In genomic region chr7:20828947-20829346, GRCh38 we compare ENCODE assay signal across 24 cellular contexts. TPM values are rescaled to one million over a fixed set of nuclear protein-coding genes. Genes with fewer than 3 reads are reported as not detected.
DNase-seq lines count a peak whose midpoint lies in the region; ATAC-seq and TF ChIP-seq lines count a peak whose summit lies in the region.
"Had no signal": no experiment of that assay in that cellular context is flagged by ENCODE, and none has a peak within 500 bp of the region (broad histone marks: within the 10 kb centered on the region; RNA-seq: fewer than 3 reads in every experiment).

No MANE protein-coding gene starts in this region.

- ATAC-seq in GM18511 (IDR thresholded peaks at IDR 0.05; ENCODE audit: unreplicated experiment) (peak; percentile 72), HG03571 (IDR thresholded peaks at IDR 0.05; ENCODE audit: unreplicated experiment) (peak; percentile 58), GM21723 (IDR thresholded peaks at IDR 0.05; ENCODE audit: unreplicated experiment) (no peak), HG02623 (IDR thresholded peaks at IDR 0.05; ENCODE audit: unreplicated experiment) (no peak)
- ATAC-seq: lower lobe of right lung, upper lobe of right lung, WTC11 had no signal

- no peak for TF ChIP-seq CTCF in OCI-LY3 (IDR thresholded peaks at IDR 0.05; ENCODE audit: low read depth, low read length)

- H3K4me1 ChIP-seq in OCI-LY3 (ENCODE audit: low read length): peaks cover 38% of the 10 kb centered on the region
- H3K4me1 ChIP-seq: lower lobe of right lung, SJSA1, stomach, upper lobe of right lung had no signal

- H3K27ac ChIP-seq in OCI-LY3 (ENCODE audit: low read length): peak overlapping the region; percentile 54
- H3K27ac ChIP-seq: lower lobe of right lung, SJSA1, stomach, upper lobe of right lung had no signal

- H3K4me2 ChIP-seq in OCI-LY3 (ENCODE audit: low read length): peak overlapping the region; percentile 87

- DNase-seq in NCI-H2081 (lab: John Stamatoyannopoulos, UW) (peak; percentile 87 to 99), mucosa of gallbladder (ENCODE audit: low spot score) (no peak)
- no peak for DNase-seq in activated CD4-positive, alpha-beta T cell treated with anti-CD3 and anti-CD28 coated beads for 48 hours
- DNase-seq: CD4-positive, alpha-beta T cell; foreskin fibroblast; hippocampal formation; islet precursor cell; lower lobe of right lung; NCI-H446; OCI-M1; stomach; upper lobe of right lung had no signal

- no peaks in the 10 kb centered on the region for H3K9me3 ChIP-seq in OCI-LY3 (ENCODE audit: insufficient read depth, low read length)
- H3K9me3 ChIP-seq: lower lobe of right lung, SJSA1, stomach, upper lobe of right lung had no signal

- no peaks in the 10 kb centered on the region for H4K20me1 ChIP-seq in OCI-LY3 (ENCODE audit: insufficient read depth, low read length)

- H2AFZ ChIP-seq in OCI-LY3 (ENCODE audit: low read depth, low read length): no peak overlapping the region

- H3K79me2 ChIP-seq in OCI-LY3 (ENCODE audit: low read length): no peaks in the 10 kb centered on the region

- peak overlapping the region; percentile 56 for H3K4me3 ChIP-seq in OCI-LY3 (ENCODE audit: low read length)
- H3K4me3 ChIP-seq: lower lobe of right lung, SJSA1, stomach, upper lobe of right lung had no signal

- no peaks in the 10 kb centered on the region for H3K27me3 ChIP-seq in OCI-LY3 (ENCODE audit: low read depth, low read length)
- H3K27me3 ChIP-seq: SJSA1 had no signal

- H3K9ac ChIP-seq in OCI-LY3 (ENCODE audit: low read length): 0 out of 2 replicates have a peak overlapping the region, but pooled peaks have one; percentile 25

- no peaks in the 10 kb centered on the region for H3K36me3 ChIP-seq in OCI-LY3 (replicated peaks; ENCODE audit: low read depth, low read length)
- H3K36me3 ChIP-seq: lower lobe of right lung, SJSA1, stomach, upper lobe of right lung had no signal

RNA-seq across cellular contexts. Expression of gene SP8, which starts 42.3 kb away (rescaled TPM):
- not detected for total RNA-seq in mucosa of gallbladder
- total RNA-seq: activated CD8-positive, alpha-beta memory T cell treated with anti-CD3 and anti-CD28 coated beads for 36 hours; activated T-helper 1 cell treated with anti-CD3 and anti-CD28 coated beads, Interleukin-12 subunit alpha, Interleukin-12 subunit beta, Interleukin-2, Interleukin-4 antibody, amounts not matched to agents 30 ng/mL and 10 ng/mL and 1 ng/mL, durations not matched to agents 14 hours and 24 hours and 36 hours; bronchial epithelial cell; CD4-positive, alpha-beta T cell; lower lobe of right lung; myocyte; osteocyte; SJSA1; stomach; upper lobe of right lung had no signal

Comparison
In these comparisons a context has a peak if more than half of its experiments do, and no peak if none do; other contexts are left out.
1. ATAC-seq: peak in GM18511 (single experiment) and HG03571 (single experiment); none in GM21723 (single experiment) and HG02623 (single experiment).
2. DNase-seq: peak in NCI-H2081 (2 of 2); none in mucosa of gallbladder (single experiment) and activated CD4-positive, alpha-beta T cell treated with anti-CD3 and anti-CD28 coated beads for 48 hours (single experiment).